In the genomic region with DNA sequence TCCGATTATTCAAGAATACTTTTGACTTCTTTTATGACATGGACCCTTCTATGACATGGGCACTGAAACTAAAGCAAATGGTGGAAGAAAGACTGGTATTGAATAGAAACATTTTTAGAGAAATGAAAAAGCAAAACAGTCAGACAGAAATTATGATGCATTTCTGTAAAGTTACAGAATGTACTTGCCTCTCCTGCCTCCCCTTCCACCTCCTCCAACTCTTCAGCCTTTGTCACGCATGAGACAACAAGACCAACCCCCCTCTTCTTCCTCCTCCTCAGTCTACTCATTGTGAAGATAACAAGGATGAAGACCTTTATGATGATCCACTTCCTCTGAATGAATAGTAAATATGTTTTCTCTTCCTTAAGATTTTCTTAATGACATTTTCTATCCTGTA, we compare ENCODE assay signal across 1 cellular context.
TF ChIP-seq lines count a peak whose summit lies in the region.

No MANE protein-coding gene starts in this region.

TF ChIP-seq in GM23338, 12 proteins besides CTCF, POLR2A, EP300 and RAD21 (continued from another document):
- TF ChIP-seq, protein P1, sequence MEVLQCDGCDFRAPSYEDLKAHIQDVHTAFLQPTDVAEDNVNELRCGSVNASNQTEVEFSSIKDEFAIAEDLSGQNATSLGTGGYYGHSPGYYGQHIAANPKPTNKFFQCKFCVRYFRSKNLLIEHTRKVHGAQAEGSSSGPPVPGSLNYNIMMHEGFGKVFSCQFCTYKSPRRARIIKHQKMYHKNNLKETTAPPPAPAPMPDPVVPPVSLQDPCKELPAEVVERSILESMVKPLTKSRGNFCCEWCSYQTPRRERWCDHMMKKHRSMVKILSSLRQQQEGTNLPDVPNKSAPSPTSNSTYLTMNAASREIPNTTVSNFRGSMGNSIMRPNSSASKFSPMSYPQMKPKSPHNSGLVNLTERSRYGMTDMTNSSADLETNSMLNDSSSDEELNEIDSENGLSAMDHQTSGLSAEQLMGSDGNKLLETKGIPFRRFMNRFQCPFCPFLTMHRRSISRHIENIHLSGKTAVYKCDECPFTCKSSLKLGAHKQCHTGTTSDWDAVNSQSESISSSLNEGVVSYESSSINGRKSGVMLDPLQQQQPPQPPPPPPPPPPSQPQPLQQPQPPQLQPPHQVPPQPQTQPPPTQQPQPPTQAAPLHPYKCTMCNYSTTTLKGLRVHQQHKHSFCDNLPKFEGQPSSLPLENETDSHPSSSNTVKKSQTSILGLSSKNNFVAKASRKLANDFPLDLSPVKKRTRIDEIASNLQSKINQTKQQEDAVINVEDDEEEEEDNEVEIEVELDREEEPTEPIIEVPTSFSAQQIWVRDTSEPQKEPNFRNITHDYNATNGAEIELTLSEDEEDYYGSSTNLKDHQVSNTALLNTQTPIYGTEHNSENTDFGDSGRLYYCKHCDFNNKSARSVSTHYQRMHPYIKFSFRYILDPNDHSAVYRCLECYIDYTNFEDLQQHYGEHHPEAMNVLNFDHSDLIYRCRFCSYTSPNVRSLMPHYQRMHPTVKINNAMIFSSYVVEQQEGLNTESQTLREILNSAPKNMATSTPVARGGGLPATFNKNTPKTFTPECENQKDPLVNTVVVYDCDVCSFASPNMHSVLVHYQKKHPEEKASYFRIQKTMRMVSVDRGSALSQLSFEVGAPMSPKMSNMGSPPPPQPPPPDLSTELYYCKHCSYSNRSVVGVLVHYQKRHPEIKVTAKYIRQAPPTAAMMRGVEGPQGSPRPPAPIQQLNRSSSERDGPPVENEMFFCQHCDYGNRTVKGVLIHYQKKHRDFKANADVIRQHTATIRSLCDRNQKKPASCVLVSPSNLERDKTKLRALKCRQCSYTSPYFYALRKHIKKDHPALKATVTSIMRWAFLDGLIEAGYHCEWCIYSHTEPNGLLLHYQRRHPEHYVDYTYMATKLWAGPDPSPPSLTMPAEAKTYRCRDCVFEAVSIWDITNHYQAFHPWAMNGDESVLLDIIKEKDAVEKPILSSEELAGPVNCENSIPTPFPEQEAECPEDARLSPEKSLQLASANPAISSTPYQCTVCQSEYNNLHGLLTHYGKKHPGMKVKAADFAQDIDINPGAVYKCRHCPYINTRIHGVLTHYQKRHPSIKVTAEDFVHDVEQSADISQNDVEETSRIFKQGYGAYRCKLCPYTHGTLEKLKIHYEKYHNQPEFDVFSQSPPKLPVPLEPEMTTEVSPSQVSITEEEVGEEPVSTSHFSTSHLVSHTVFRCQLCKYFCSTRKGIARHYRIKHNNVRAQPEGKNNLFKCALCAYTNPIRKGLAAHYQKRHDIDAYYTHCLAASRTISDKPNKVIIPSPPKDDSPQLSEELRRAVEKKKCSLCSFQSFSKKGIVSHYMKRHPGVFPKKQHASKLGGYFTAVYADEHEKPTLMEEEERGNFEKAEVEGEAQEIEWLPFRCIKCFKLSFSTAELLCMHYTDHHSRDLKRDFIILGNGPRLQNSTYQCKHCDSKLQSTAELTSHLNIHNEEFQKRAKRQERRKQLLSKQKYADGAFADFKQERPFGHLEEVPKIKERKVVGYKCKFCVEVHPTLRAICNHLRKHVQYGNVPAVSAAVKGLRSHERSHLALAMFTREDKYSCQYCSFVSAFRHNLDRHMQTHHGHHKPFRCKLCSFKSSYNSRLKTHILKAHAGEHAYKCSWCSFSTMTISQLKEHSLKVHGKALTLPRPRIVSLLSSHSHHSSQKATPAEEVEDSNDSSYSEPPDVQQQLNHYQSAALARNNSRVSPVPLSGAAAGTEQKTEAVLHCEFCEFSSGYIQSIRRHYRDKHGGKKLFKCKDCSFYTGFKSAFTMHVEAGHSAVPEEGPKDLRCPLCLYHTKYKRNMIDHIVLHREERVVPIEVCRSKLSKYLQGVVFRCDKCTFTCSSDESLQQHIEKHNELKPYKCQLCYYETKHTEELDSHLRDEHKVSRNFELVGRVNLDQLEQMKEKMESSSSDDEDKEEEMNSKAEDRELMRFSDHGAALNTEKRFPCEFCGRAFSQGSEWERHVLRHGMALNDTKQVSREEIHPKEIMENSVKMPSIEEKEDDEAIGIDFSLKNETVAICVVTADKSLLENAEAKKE (CRISPR knock-in tag; IDR thresholded peaks at IDR 0.05) = no peak
- TF ChIP-seq STAT1 (IDR thresholded peaks at IDR 0.05; ENCODE audit: unreplicated experiment) (no peak), ZNF331 (CRISPR knock-in tag; IDR thresholded peaks at IDR 0.05; ENCODE audit: low read depth) (no peak)
